In the genomic region with DNA sequence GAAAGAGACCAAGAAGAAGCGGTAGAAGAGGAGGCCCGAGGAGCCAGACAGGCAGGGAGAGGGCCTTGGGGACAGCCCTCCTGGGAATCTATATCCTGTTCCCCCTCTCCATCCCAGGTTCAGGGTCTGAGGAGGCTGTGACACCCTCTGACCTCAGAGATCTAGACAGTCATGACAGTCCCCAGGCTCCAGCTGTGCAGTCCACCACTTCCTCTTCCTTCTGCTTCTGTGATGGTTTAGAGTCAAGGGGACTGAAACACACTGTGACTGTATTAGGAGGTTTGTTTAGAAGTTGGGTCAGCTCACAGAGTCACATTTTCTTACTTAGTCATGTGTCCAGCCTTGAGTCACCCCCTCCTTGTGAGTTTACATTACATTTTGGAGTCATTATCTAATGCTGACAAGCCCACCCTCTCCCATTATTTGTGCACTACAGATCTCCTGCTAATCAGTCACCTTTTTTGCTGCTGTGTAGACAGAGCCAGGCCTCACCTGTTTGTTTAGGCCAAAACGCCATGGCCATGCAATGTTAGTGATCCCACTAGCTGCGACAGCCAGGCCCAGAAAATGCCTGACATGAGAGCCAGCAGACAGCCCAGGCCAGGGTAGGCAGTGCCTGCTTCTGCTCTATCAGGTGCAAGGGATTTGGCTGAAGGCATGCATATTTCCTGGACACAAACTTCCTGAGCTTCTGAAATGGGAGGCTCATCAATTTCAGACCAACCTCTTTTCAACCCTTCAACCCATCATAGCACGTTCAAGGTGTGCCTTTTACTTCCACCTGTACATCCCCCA, we compare ENCODE assay signal across 8 cellular contexts. TPM values are rescaled to one million over a fixed set of nuclear protein-coding genes. Genes with fewer than 3 reads are reported as not detected.
DNase-seq lines count a peak whose midpoint lies in the region; ATAC-seq, FAIRE-seq and TF ChIP-seq lines count a peak whose summit lies in the region.

No MANE protein-coding gene starts in this region.

- peak overlapping the region; percentile 31 for H3K27ac Mint-ChIP-seq in astrocyte (ENCODE audit: unreplicated experiment)

- H3K9me3 ChIP-seq in astrocyte (ENCODE audit: insufficient read depth, low read depth, low read length) (no peaks in the 10 kb centered on the region), skeletal muscle tissue (ENCODE audit: control insufficient read depth in 3 of 3, low read length in 3 of 3) (peaks cover 0 to 5% (median 0%) of the 10 kb centered on the region in 3 donors)

- no peak for TF ChIP-seq CTCF in astrocyte (IDR thresholded peaks at IDR 0.05; ENCODE audit: insufficient read depth, low read depth, low read length)

- no peak for FAIRE-seq in astrocyte (lab: Jason Lieb, UNC)

- peak; percentile 99 for ATAC-seq in GM19468 (IDR thresholded peaks at IDR 0.05; ENCODE audit: extremely low read depth, unreplicated experiment)
- ATAC-seq in HG03460 (IDR thresholded peaks at IDR 0.05; ENCODE audit: unreplicated experiment): peak; percentile 99

- H3K4me3 ChIP-seq in astrocyte (ENCODE audit: insufficient read depth, low read depth, low read length) (no peak overlapping the region), skeletal muscle tissue (ENCODE audit: low read length in 3 of 3) (no peak overlapping the region)

- H3K4me3 Mint-ChIP-seq in astrocyte (ENCODE audit: unreplicated experiment): no peak overlapping the region

- H2AFZ ChIP-seq in astrocyte (ENCODE audit: low read depth, low read length): no peak overlapping the region

- peaks cover 34% of the 10 kb centered on the region for H3K36me3 Mint-ChIP-seq in astrocyte (ENCODE audit: low read depth, unreplicated experiment)

- H3K9ac ChIP-seq in astrocyte (ENCODE audit: low read length) (no peak overlapping the region), skeletal muscle tissue (ENCODE audit: low read depth in 1 of 3, low read length in 3 of 3) (peak overlapping the region in 1 of 3 donors; percentile 17)

- peaks cover 9% of the 10 kb centered on the region for H4K20me1 ChIP-seq in astrocyte (ENCODE audit: insufficient read depth, low read length)

- peak overlapping the region; percentile 23 for H3K4me2 ChIP-seq in astrocyte (ENCODE audit: low read length)

- H3K4me1 Mint-ChIP-seq in astrocyte (ENCODE audit: low read depth, unreplicated experiment): peaks cover 22% of the 10 kb centered on the region

- H3K79me2 ChIP-seq in astrocyte (ENCODE audit: insufficient read depth, low read length): no peaks in the 10 kb centered on the region

- no peaks in the 10 kb centered on the region for H3K27me3 Mint-ChIP-seq in astrocyte (ENCODE audit: low read depth, unreplicated experiment)

- peaks cover 8% of the 10 kb centered on the region for H3K4me1 ChIP-seq in astrocyte (ENCODE audit: insufficient read depth, low read length)
- H3K4me1 ChIP-seq in skeletal muscle tissue (ENCODE audit: control insufficient read depth in 3 of 3, insufficient read depth in 3 of 3, low read length in 3 of 3): peaks cover 17 to 30% (median 19%) of the 10 kb centered on the region in 3 donors

- H3K27me3 ChIP-seq in astrocyte (ENCODE audit: insufficient read depth, low read length): no peaks in the 10 kb centered on the region
- H3K27me3 ChIP-seq in skeletal muscle tissue (ENCODE audit: control insufficient read depth in 3 of 3, insufficient read depth in 3 of 3, low read length in 3 of 3): no peaks in the 10 kb centered on the region

- peak overlapping the region; percentile 20 for H3K27ac ChIP-seq in astrocyte (ENCODE audit: low read depth, low read length)
- H3K27ac ChIP-seq in skeletal muscle tissue (ENCODE audit: low read depth, low read length): peak overlapping the region; percentile 64

- DNase-seq in GF-D8 (lab: John Stamatoyannopoulos, UW): peak; percentile 55
- DNase-seq in astrocyte (ENCODE audit: low read depth): peak; percentile 26
- DNase-seq in SK-N-DZ (ENCODE audit: low spot score): no peak
- no peak for DNase-seq in NCI-H2227 (lab: John Stamatoyannopoulos, UW; ENCODE audit: unreplicated experiment)
- DNase-seq in pons (ENCODE audit: low spot score): no peak

- no peaks in the 10 kb centered on the region for H3K36me3 ChIP-seq in astrocyte (ENCODE audit: insufficient read depth, low read length)
- H3K36me3 ChIP-seq in skeletal muscle tissue (ENCODE audit: control insufficient read depth in 3 of 3, insufficient read depth in 3 of 3, low read length in 3 of 3): peaks cover 0 to 2% (median 2%) of the 10 kb centered on the region in 3 donors

- peaks cover 13% of the 10 kb centered on the region for H3K9me3 Mint-ChIP-seq in astrocyte (ENCODE audit: unreplicated experiment)

RNA-seq across cellular contexts. Expression of a gene that starts 26.0 kb away (rescaled TPM):
- 37.6 and 38.3 TPM in 2 replicates for total RNA-seq in astrocyte
- 27.7 TPM for total RNA-seq in skeletal muscle tissue
- 11.9 and 12.1 TPM in 2 replicates for polyA plus RNA-seq in SK-N-DZ (2014; cell fraction: cytosol; rRNA removed)
- 17.0 and 18.2 TPM in 2 replicates for polyA plus RNA-seq in SK-N-DZ (2014; cell fraction: nucleus; rRNA removed)

Comparison
In these comparisons a context has a peak if more than half of its experiments do, and no peak if none do; other contexts are left out.
1. DNase-seq: peak in GF-D8 (single experiment) and astrocyte (single experiment); none in SK-N-DZ (single experiment), NCI-H2227 (single experiment) and pons (single experiment).